In genomic region chr6:167769408-167770190, GRCh38 we compare ENCODE assay signal across 27 cellular contexts.
"Had no signal": no experiment of that assay in that cellular context is flagged by ENCODE, and none has a peak within 500 bp of the region (broad histone marks: within the 10 kb centered on the region; RNA-seq: fewer than 3 reads in every experiment).

No MANE protein-coding gene starts in this region.

- H3K79me2 ChIP-seq: parathyroid adenoma had no signal

- H3K27ac ChIP-seq: cardiac muscle cell, colonic mucosa, esophagus squamous epithelium, left lung, parathyroid adenoma, prostate gland, right atrium auricular region, skin epidermis, thoracic aorta, tibial nerve had no signal

- H3K27me3 ChIP-seq: cardiac muscle cell, colonic mucosa, left lung, right atrium auricular region, tibial nerve had no signal

- DNase-seq: colonic mucosa; dermis blood vessel endothelial cell; effector memory CD4-positive, alpha-beta T cell; erythroblast; esophagus squamous epithelium; foreskin melanocyte; hypothalamus; immature natural killer cell; left lung; mammary epithelial cell; mesendoderm; naive thymus-derived CD8-positive, alpha-beta T cell; nephron progenitor cell; stimulated activated CD4-positive, alpha-beta T cell treated with anti-CD3 and anti-CD28 coated beads, Interleukin-15, amount 100 ng/mL, for 24 hours; stimulated activated CD4-positive, alpha-beta T cell treated with anti-CD3 and anti-CD28 coated beads, Interleukin-2, amount 100 ng/mL, for 48 hours; stimulated activated naive B cell treated with anti-CD40 and anti-IgM and Interleukin-4, amounts not matched to agents 10 μg/mL and 1 μg/mL and 100 μg/mL, for 72 hours had no signal

- H3K4me1 Mint-ChIP-seq: central memory CD8-positive, alpha-beta T cell; immature natural killer cell; stimulated activated naive B cell treated with anti-CD40 and anti-IgM and Interleukin-4, amounts not matched to agents 10 μg/mL and 1 μg/mL and 100 μg/mL, for 72 hours had no signal

- H3K4me3 ChIP-seq: cardiac muscle cell, colonic mucosa, esophagus squamous epithelium, left lung, prostate gland, right atrium auricular region, skin epidermis, thoracic aorta, tibial nerve had no signal

- H3K27ac Mint-ChIP-seq: immature natural killer cell; naive thymus-derived CD8-positive, alpha-beta T cell; stimulated activated naive B cell treated with anti-CD40 and anti-IgM and Interleukin-4, amounts not matched to agents 10 μg/mL and 1 μg/mL and 100 μg/mL, for 72 hours; stimulated activated naive CD8-positive, alpha-beta T cell treated with anti-CD3 and anti-CD28 coated beads, Interleukin-15, Interleukin-2, amounts not matched to agents 100 ng/mL and 50 ng/mL, for 24 hours had no signal

- H3K9ac ChIP-seq: parathyroid adenoma had no signal

- H3K4me3 Mint-ChIP-seq: central memory CD8-positive, alpha-beta T cell; immature natural killer cell; naive thymus-derived CD8-positive, alpha-beta T cell; nephron progenitor cell; stimulated activated naive B cell treated with anti-CD40 and anti-IgM and Interleukin-4, amounts not matched to agents 10 μg/mL and 1 μg/mL and 100 μg/mL, for 72 hours; stimulated activated naive CD8-positive, alpha-beta T cell treated with anti-CD3 and anti-CD28 coated beads, Interleukin-15, Interleukin-2, amounts not matched to agents 100 ng/mL and 50 ng/mL, for 24 hours had no signal

- H3K36me3 Mint-ChIP-seq: immature natural killer cell; naive thymus-derived CD8-positive, alpha-beta T cell; stimulated activated naive B cell treated with anti-CD40 and anti-IgM and Interleukin-4, amounts not matched to agents 10 μg/mL and 1 μg/mL and 100 μg/mL, for 72 hours had no signal

- H3K9me3 Mint-ChIP-seq: central memory CD8-positive, alpha-beta T cell; immature natural killer cell; naive thymus-derived CD8-positive, alpha-beta T cell; nephron progenitor cell; stimulated activated naive B cell treated with anti-CD40 and anti-IgM and Interleukin-4, amounts not matched to agents 10 μg/mL and 1 μg/mL and 100 μg/mL, for 72 hours; stimulated activated naive CD8-positive, alpha-beta T cell treated with anti-CD3 and anti-CD28 coated beads, Interleukin-15, Interleukin-2, amounts not matched to agents 100 ng/mL and 50 ng/mL, for 24 hours had no signal

- H2AFZ ChIP-seq: parathyroid adenoma had no signal

- H3K9me3 ChIP-seq: colonic mucosa, esophagus squamous epithelium, left lung, prostate gland, right atrium auricular region, thoracic aorta, tibial nerve had no signal

- FAIRE-seq: endometrium, keratinocyte had no signal

- H3K4me1 ChIP-seq: colonic mucosa, esophagus squamous epithelium, left lung, parathyroid adenoma, prostate gland, right atrium auricular region, tibial nerve had no signal

- ATAC-seq: left lung; naive thymus-derived CD8-positive, alpha-beta T cell; stimulated activated naive B cell treated with anti-CD40 and anti-IgM and Interleukin-4, amounts not matched to agents 10 μg/mL and 1 μg/mL and 100 μg/mL, for 72 hours had no signal

- H3K36me3 ChIP-seq: cardiac muscle cell, colonic mucosa, esophagus squamous epithelium, left lung, prostate gland, right atrium auricular region, thoracic aorta, tibial nerve had no signal
